In genomic region chr20:42276718-42277117, GRCh38 we compare ENCODE assay signal across 18 cellular contexts.
A peak's percentile ranks its signal among the peaks of the same experiment; 100 is the strongest.
DNase-seq lines count a peak whose midpoint lies in the region; ATAC-seq and TF ChIP-seq lines count a peak whose summit lies in the region.
"Had no signal": no experiment of that assay in that cellular context is flagged by ENCODE, and none has a peak within 500 bp of the region (broad histone marks: within the 10 kb centered on the region; RNA-seq: fewer than 3 reads in every experiment).

No MANE protein-coding gene starts in this region.

- no peak overlapping the region for H3K4me3 Mint-ChIP-seq in GM23338
- H3K4me3 Mint-ChIP-seq: CD14-positive monocyte; CD8-positive, alpha-beta memory T cell had no signal

- H3F3A ChIP-seq in GM23338 (replicated peaks; ENCODE audit: low read depth): no peaks in the 10 kb centered on the region

- no peak overlapping the region for H3K27ac Mint-ChIP-seq in GM23338
- H3K27ac Mint-ChIP-seq: CD14-positive monocyte; CD8-positive, alpha-beta memory T cell had no signal

- no peak overlapping the region for H4K5ac ChIP-seq in mesendoderm (ENCODE audit: low read length)

- H2AK5ac ChIP-seq in mesendoderm (ENCODE audit: low read length): no peak overlapping the region

- no peak for TF ChIP-seq CTCF in GM23338 (conservative IDR thresholded peaks at IDR 0.05; ENCODE audit: low read depth in 2 of 2)

- H3K9ac ChIP-seq in mesendoderm (ENCODE audit: low read length): no peak overlapping the region

- no peaks in the 10 kb centered on the region for H4K20me1 ChIP-seq in GM23338 (replicated peaks; ENCODE audit: insufficient read depth)

- H3K27me3 ChIP-seq in mesendoderm (ENCODE audit: insufficient read depth, low read length, poor library complexity) (no peaks in the 10 kb centered on the region), GM23338 (ENCODE audit: insufficient read depth) (no peaks in the 10 kb centered on the region)
- H3K27me3 ChIP-seq: BE2C had no signal

- H3K79me2 ChIP-seq in mesendoderm (ENCODE audit: control insufficient read depth, insufficient read depth, low read length) (no peaks in the 10 kb centered on the region), GM23338 (replicated peaks; ENCODE audit: insufficient read depth) (no peaks in the 10 kb centered on the region)

- no CpG with 5 or more reads among the region's 3 CpGs for WGBS in mesendoderm (ENCODE audit: extremely low coverage, insufficient coverage, low lambda C conversion rate)

- H3K4ac ChIP-seq in mesendoderm (ENCODE audit: low read depth, low read length): no peak overlapping the region

- no peak overlapping the region for H2AFZ ChIP-seq in GM23338

- H3K4me1 Mint-ChIP-seq in GM23338: no peaks in the 10 kb centered on the region
- H3K4me1 Mint-ChIP-seq: CD14-positive monocyte; CD8-positive, alpha-beta memory T cell had no signal

- DNase-seq in DMS153 treated with DMSO at 0.1 percent for 48 hours (lab: John Stamatoyannopoulos, UW; ENCODE audit: unreplicated experiment) (peak; percentile 31), DMS153 (lab: John Stamatoyannopoulos, UW) (no peak), COR-L47 (lab: John Stamatoyannopoulos, UW) (peak; percentile 48), mesendoderm (peak; percentile 6), pons (ENCODE audit: low spot score) (peak; percentile 12), amygdala (lab: John Stamatoyannopoulos, UW) (no peak), GM23338 (ENCODE audit: low spot score) (no peak), activated T-cell treated with anti-CD3 and anti-CD28 coated beads for 4 hours (no peak)
- DNase-seq: BE2C; Calu3; CD8-positive, alpha-beta memory T cell; DMS53; Karpas-422; NCI-H2029 had no signal

- no peaks in the 10 kb centered on the region for H3K36me3 ChIP-seq in mesendoderm (ENCODE audit: control insufficient read depth, insufficient read depth, low read length)
- H3K36me3 ChIP-seq in GM23338 (ENCODE audit: insufficient read depth): 0 out of 2 replicates have a peak, but pooled peaks cover 5% of the 10 kb centered on the region
- H3K36me3 ChIP-seq: BE2C had no signal

- H3K23ac ChIP-seq in mesendoderm (ENCODE audit: low read length): no peak overlapping the region

- H3K9me2 ChIP-seq in GM23338 (ENCODE audit: insufficient read depth): no peaks in the 10 kb centered on the region

- H3K4me2 ChIP-seq in mesendoderm (ENCODE audit: low read length) (no peak overlapping the region), GM23338 (no peak overlapping the region)

- no peaks in the 10 kb centered on the region for H3K79me1 ChIP-seq in mesendoderm (ENCODE audit: low read length)

- H3K36me3 Mint-ChIP-seq in GM23338 (ENCODE audit: low read depth): peaks cover 24% of the 10 kb centered on the region
- H3K36me3 Mint-ChIP-seq: CD14-positive monocyte; CD8-positive, alpha-beta memory T cell had no signal

- no peak overlapping the region for H2BK15ac ChIP-seq in mesendoderm (replicated peaks; ENCODE audit: low read depth)

- H3K9me3 Mint-ChIP-seq in GM23338: peaks cover 98% of the 10 kb centered on the region

- no peak overlapping the region for H3K56ac ChIP-seq in mesendoderm (ENCODE audit: low read length)

- no peaks in the 10 kb centered on the region for H3K27me3 Mint-ChIP-seq in GM23338 (ENCODE audit: insufficient read depth, low read depth, poor library complexity)
- H3K27me3 Mint-ChIP-seq: CD8-positive, alpha-beta memory T cell had no signal

- H3K4me3 ChIP-seq in mesendoderm (ENCODE audit: low read length) (no peak overlapping the region), GM23338 (no peak overlapping the region)

- H3K27ac ChIP-seq in mesendoderm (ENCODE audit: low read depth, low read length) (no peak overlapping the region), GM23338 (ENCODE audit: low read depth) (no peak overlapping the region)
- H3K27ac ChIP-seq: 22Rv1, RWPE1 had no signal

- H4K8ac ChIP-seq in mesendoderm (ENCODE audit: low read depth, low read length): no peak overlapping the region

- H2BK120ac ChIP-seq in mesendoderm (ENCODE audit: low read depth, low read length): no peak overlapping the region

- no peak overlapping the region for H3K18ac ChIP-seq in mesendoderm (ENCODE audit: low read length)

- H2BK5ac ChIP-seq in mesendoderm (ENCODE audit: low read length): no peak overlapping the region

- ATAC-seq in GM23338: no peak
- ATAC-seq: HepG2 had no signal

- no peaks in the 10 kb centered on the region for H3K4me1 ChIP-seq in mesendoderm (ENCODE audit: control insufficient read depth, low read depth, low read length)
- H3K4me1 ChIP-seq in GM23338 (ENCODE audit: insufficient read depth): no peaks in the 10 kb centered on the region
- H3K4me1 ChIP-seq: BE2C had no signal

TF ChIP-seq in GM23338, 12 proteins besides CTCF, POLR2A, EP300 and RAD21:
- TF ChIP-seq JUNB (IDR thresholded peaks at IDR 0.05; ENCODE audit: unreplicated experiment) (no peak), NANOG (IDR thresholded peaks at IDR 0.05; ENCODE audit: borderline replicate concordance) (no peak), POLR2AphosphoS5 (IDR thresholded peaks at IDR 0.05; ENCODE audit: low read depth) (no peak), ZNF114 (CRISPR knock-in tag; IDR thresholded peaks at IDR 0.05) (no peak), EZH2 (IDR thresholded peaks at IDR 0.05; ENCODE audit: low read depth, unreplicated experiment) (no peak), ZNF462 (CRISPR knock-in tag; IDR thresholded peaks at IDR 0.05) (no peak), STAT1 (IDR thresholded peaks at IDR 0.05; ENCODE audit: unreplicated experiment) (no peak)

Comparison
In these comparisons a context has a peak if more than half of its experiments do, and no peak if none do; other contexts are left out.
1. DNase-seq: peak in DMS153 treated with DMSO at 0.1 percent for 48 hours (single experiment), COR-L47 (single experiment), mesendoderm (single experiment) and pons (single experiment); none in DMS153 (single experiment), amygdala (0 of 56), GM23338 (single experiment) and activated T-cell treated with anti-CD3 and anti-CD28 coated beads for 4 hours (single experiment).